ENCODE assay signal across 13 cellular contexts in the genomic region with DNA sequence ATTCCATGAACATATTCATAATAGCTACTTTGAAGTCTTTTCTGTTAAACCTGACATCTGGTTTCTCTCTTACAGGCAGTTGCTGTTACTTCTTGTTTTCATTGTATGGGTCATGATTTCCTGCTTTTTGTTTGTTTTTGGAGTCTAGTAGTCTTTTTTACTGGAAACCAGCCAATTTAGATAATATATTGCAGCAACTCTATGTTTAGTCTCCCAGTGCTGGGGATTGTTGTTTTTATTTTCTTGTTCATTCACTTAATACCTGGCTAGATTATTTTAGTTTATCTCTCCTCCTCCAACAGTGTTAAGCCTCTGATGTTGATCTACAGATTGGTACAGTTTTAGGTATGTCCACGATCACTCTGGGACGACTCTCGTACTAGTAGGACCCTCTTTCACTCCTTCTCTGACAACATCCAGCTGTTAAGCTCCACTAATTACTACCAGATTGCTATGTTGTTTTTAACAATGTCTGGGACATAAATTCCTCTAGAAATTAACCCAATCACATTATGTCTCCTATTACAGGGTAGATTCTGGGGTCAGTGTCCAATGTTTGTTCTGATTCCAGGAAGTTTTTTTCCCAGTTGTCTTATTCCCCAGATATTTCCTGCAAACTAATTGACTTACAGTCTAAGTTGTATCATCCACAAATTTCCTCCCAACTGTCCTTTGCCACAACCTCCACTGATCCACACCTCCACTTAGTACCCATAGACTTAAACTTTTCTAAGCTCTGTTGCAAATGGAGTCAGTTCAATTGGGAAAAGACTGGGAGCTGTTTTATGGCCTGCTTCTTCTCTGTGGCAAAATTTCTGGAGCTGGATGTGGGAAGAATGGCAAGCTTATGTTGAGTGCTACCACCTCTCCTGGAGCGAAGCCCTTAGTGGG.
A peak's percentile ranks its signal among the peaks of the same experiment; 100 is the strongest.
DNase-seq lines count a peak whose midpoint lies in the region; ATAC-seq and TF ChIP-seq lines count a peak whose summit lies in the region.
"Had no signal": no experiment of that assay in that cellular context is flagged by ENCODE, and none has a peak within 500 bp of the region (broad histone marks: within the 10 kb centered on the region; RNA-seq: fewer than 3 reads in every experiment).

No MANE protein-coding gene starts in this region.

- DNase-seq in MCF 10A (ENCODE audit: unreplicated experiment): peak; percentile 43
- DNase-seq in breast epithelium (ENCODE audit: low spot score in 2 of 2): no peak
- no peak for DNase-seq in left cardiac atrium
- no peak for DNase-seq in upper lobe of right lung
- no peak for DNase-seq in NCI-H1436 (lab: John Stamatoyannopoulos, UW)
- DNase-seq: activated T-cell treated with anti-CD3 and anti-CD28 coated beads, Interleukin-2, amount 50 U/mL, for 72 hours; colonic mucosa; NCI-H1048; Peyer's patch had no signal

- POLR2A ChIA-PET in MCF 10A (lab: Yijun Ruan, JAX): no interaction called here

- peak overlapping the region; percentile 83 for H3K27ac Mint-ChIP-seq in MCF 10A (ENCODE audit: low read depth, unreplicated experiment)
- H3K27ac Mint-ChIP-seq: activated T-cell treated with anti-CD3 and anti-CD28 coated beads, Interleukin-2, amount 50 U/mL, for 72 hours; B cell had no signal

- no peaks in the 10 kb centered on the region for H3K36me3 Mint-ChIP-seq in MCF 10A (ENCODE audit: insufficient read depth, unreplicated experiment)

- no peak for TF ChIP-seq CTCF in MCF 10A (IDR thresholded peaks at IDR 0.05; ENCODE audit: unreplicated experiment)
- no peak for TF ChIP-seq CTCF in breast epithelium (IDR thresholded peaks at IDR 0.05)
- TF ChIP-seq CTCF in upper lobe of right lung (IDR thresholded peaks at IDR 0.05): no peak

- no TSS peak for BruUV-seq in MCF 10A (replicated peaks; lab: Mats Ljungman, UMichigan)

- no peaks in the 10 kb centered on the region for H3K27me3 Mint-ChIP-seq in MCF 10A (ENCODE audit: insufficient read depth, unreplicated experiment)
- H3K27me3 Mint-ChIP-seq: B cell had no signal

- CTCF ChIA-PET in MCF 10A (lab: Yijun Ruan, JAX): interaction anchor here (0.7 to 0.8 kb wide), 2 partner anchors 21 to 25 kb away, joined by 3 to 5 read pairs; no protein-coding TSS in a partner anchor

- H3K4me1 Mint-ChIP-seq in MCF 10A (ENCODE audit: insufficient read depth, unreplicated experiment): peaks cover 23% of the 10 kb centered on the region
- H3K4me1 Mint-ChIP-seq: B cell had no signal

- peaks cover 3 to 5% of the 10 kb centered on the region in 2 donors for H3K9me3 ChIP-seq in breast epithelium
- no peaks in the 10 kb centered on the region for H3K9me3 ChIP-seq in upper lobe of right lung
- H3K9me3 ChIP-seq: Peyer's patch had no signal

- ATAC-seq in SK-N-SH treated with all-trans-retinoic acid at 6 μM for 48 hours (peak; percentile 73), left cardiac atrium (peak; percentile 71 to 92), upper lobe of right lung (no peak), HG02938 (IDR thresholded peaks at IDR 0.05; ENCODE audit: unreplicated experiment) (no peak), HG03378 (IDR thresholded peaks at IDR 0.05; ENCODE audit: unreplicated experiment) (no peak)
- ATAC-seq: activated T-cell treated with anti-CD3 and anti-CD28 coated beads, Interleukin-2, amount 50 U/mL, for 72 hours had no signal

- no peaks in the 10 kb centered on the region for H3K4me1 ChIP-seq in breast epithelium
- H3K4me1 ChIP-seq in upper lobe of right lung: no peaks in the 10 kb centered on the region
- H3K4me1 ChIP-seq: colonic mucosa, Peyer's patch had no signal

- H3K27me3 ChIP-seq in breast epithelium (no peaks in the 10 kb centered on the region), upper lobe of right lung (no peaks in the 10 kb centered on the region)
- H3K27me3 ChIP-seq: colonic mucosa, Peyer's patch had no signal

- H3K27ac ChIP-seq in breast epithelium (peak overlapping the region in 1 of 2 donors; percentile 25), upper lobe of right lung (peak overlapping the region; percentile 17)
- H3K27ac ChIP-seq: colonic mucosa, Peyer's patch had no signal

- H3K4me3 ChIP-seq in breast epithelium: no peak overlapping the region
- no peak overlapping the region for H3K4me3 ChIP-seq in upper lobe of right lung
- H3K4me3 ChIP-seq: colonic mucosa, Peyer's patch had no signal

- H3K36me3 ChIP-seq in breast epithelium (no peaks in the 10 kb centered on the region), upper lobe of right lung (no peaks in the 10 kb centered on the region)
- H3K36me3 ChIP-seq: colonic mucosa, Peyer's patch had no signal

- intact Hi-C loops in MCF 10A (cut with micrococcal nuclease): no loop called here
- intact Hi-C loops in breast epithelium (cut with DNase I; ENCODE audit: low total_unique reads): no loop called here
- intact Hi-C loops in left cardiac atrium (cut with DNase I): no loop called here
- intact Hi-C loops in upper lobe of right lung (cut with DNase I): no loop called here

- TF ChIP-seq POLR2A in breast epithelium (IDR thresholded peaks at IDR 0.05): no peak

- peaks cover 8% of the 10 kb centered on the region for H3K9me3 Mint-ChIP-seq in MCF 10A (ENCODE audit: unreplicated experiment)

- H3K4me3 Mint-ChIP-seq in MCF 10A (ENCODE audit: unreplicated experiment): no peak overlapping the region
- H3K4me3 Mint-ChIP-seq: activated T-cell treated with anti-CD3 and anti-CD28 coated beads, Interleukin-2, amount 50 U/mL, for 72 hours; B cell had no signal

TF ChIP-seq in SK-N-SH treated with all-trans-retinoic acid at 6 μM for 48 hours, 23 proteins besides CTCF, POLR2A, EP300 and RAD21:
- TF ChIP-seq OSR1 (CRISPR knock-in tag; IDR thresholded peaks at IDR 0.05): no peak
- no peak for TF ChIP-seq ZFP3 (CRISPR knock-in tag; IDR thresholded peaks at IDR 0.05)
- TF ChIP-seq ESRRG (CRISPR knock-in tag; IDR thresholded peaks at IDR 0.05): no peak
- TF ChIP-seq, protein P1, sequence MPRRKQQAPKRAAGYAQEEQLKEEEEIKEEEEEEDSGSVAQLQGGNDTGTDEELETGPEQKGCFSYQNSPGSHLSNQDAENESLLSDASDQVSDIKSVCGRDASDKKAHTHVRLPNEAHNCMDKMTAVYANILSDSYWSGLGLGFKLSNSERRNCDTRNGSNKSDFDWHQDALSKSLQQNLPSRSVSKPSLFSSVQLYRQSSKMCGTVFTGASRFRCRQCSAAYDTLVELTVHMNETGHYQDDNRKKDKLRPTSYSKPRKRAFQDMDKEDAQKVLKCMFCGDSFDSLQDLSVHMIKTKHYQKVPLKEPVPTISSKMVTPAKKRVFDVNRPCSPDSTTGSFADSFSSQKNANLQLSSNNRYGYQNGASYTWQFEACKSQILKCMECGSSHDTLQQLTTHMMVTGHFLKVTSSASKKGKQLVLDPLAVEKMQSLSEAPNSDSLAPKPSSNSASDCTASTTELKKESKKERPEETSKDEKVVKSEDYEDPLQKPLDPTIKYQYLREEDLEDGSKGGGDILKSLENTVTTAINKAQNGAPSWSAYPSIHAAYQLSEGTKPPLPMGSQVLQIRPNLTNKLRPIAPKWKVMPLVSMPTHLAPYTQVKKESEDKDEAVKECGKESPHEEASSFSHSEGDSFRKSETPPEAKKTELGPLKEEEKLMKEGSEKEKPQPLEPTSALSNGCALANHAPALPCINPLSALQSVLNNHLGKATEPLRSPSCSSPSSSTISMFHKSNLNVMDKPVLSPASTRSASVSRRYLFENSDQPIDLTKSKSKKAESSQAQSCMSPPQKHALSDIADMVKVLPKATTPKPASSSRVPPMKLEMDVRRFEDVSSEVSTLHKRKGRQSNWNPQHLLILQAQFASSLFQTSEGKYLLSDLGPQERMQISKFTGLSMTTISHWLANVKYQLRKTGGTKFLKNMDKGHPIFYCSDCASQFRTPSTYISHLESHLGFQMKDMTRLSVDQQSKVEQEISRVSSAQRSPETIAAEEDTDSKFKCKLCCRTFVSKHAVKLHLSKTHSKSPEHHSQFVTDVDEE (CRISPR knock-in tag; IDR thresholded peaks at IDR 0.05): peak; percentile 84; the same call in 1 of the 2 replicates
- TF ChIP-seq TCF4 (CRISPR knock-in tag; IDR thresholded peaks at IDR 0.05; ENCODE audit: borderline replicate concordance): peak; percentile 84
- 0 out of 2 replicates have a peak, but pooled peaks have one; percentile 6 for TF ChIP-seq ZNF70 (CRISPR knock-in tag; IDR thresholded peaks at IDR 0.05)
TF ChIP-seq in SK-N-SH treated with all-trans-retinoic acid at 6 μM for 48 hours: peak in this region for 3.

Comparison
In these comparisons a context has a peak if more than half of its experiments do, and no peak if none do; other contexts are left out.
1. ATAC-seq: peak in SK-N-SH treated with all-trans-retinoic acid at 6 μM for 48 hours (single experiment) and left cardiac atrium (2 of 2); none in upper lobe of right lung (single experiment), HG02938 (single experiment) and HG03378 (single experiment).